Comparison of ENCODE assay signal across 22 cellular contexts in genomic region chr14:104290756-104291122, GRCh38.
DNase-seq lines count a peak whose midpoint lies in the region; ATAC-seq, FAIRE-seq and TF ChIP-seq lines count a peak whose summit lies in the region.
"Had no signal": no experiment of that assay in that cellular context is flagged by ENCODE, and none has a peak within 500 bp of the region (broad histone marks: within the 10 kb centered on the region; RNA-seq: fewer than 3 reads in every experiment).

No MANE protein-coding gene starts in this region.

- intact Hi-C loops in right lobe of liver (cut with DNase I) (no loop called here), HepG2 (cut with micrococcal nuclease; ENCODE audit: unreplicated experiment) (no loop called here)

- no peak for FAIRE-seq in HepG2 (lab: Jason Lieb, UNC)
- FAIRE-seq: K562 had no signal

- BruUV-seq in HepG2 (replicated peaks; lab: Mats Ljungman, UMichigan), result no TSS peak

- H2AFZ ChIP-seq in HepG2 (ENCODE audit: low read length), result no peak overlapping the region
- no peak overlapping the region for H2AFZ ChIP-seq in neural cell (ENCODE audit: low read depth, low read length)

- H3K36me3 Mint-ChIP-seq in glutamatergic neuron (ENCODE audit: unreplicated experiment), result no peaks in the 10 kb centered on the region
- H3K36me3 Mint-ChIP-seq: immature natural killer cell; memory B cell; naive thymus-derived CD8-positive, alpha-beta T cell had no signal

- no peaks in the 10 kb centered on the region for H3K9me2 ChIP-seq in neural cell (ENCODE audit: insufficient read depth, low read length)

- H3K9me3 Mint-ChIP-seq in glutamatergic neuron (ENCODE audit: unreplicated experiment), result peaks cover 13% of the 10 kb centered on the region
- H3K9me3 Mint-ChIP-seq: CD4-positive, alpha-beta T cell; immature natural killer cell had no signal

- no peaks in the 10 kb centered on the region for H3F3A ChIP-seq in neural cell (ENCODE audit: insufficient read depth, low read length, poor library complexity, severe bottlenecking)

- CTCF ChIA-PET in HepG2 (lab: Yijun Ruan, JAX; ENCODE audit: low intra/inter-chr PET ratio, low total read pairs), result no interaction called here

- H3K9me3 ChIP-seq in right lobe of liver (no peaks in the 10 kb centered on the region), HepG2 (ENCODE audit: low read length) (no peaks in the 10 kb centered on the region), neural cell (ENCODE audit: low read length) (no peaks in the 10 kb centered on the region)
- H3K9me3 ChIP-seq: prostate gland, spleen had no signal

- TF ChIP-seq CTCF in right lobe of liver (IDR thresholded peaks at IDR 0.05) (no peak), HepG2 (CRISPR knock-in tag; IDR thresholded peaks at IDR 0.05) (no peak), glutamatergic neuron (IDR thresholded peaks at IDR 0.05; ENCODE audit: partially characterized antibody, unreplicated experiment) (no peak), neural cell (IDR thresholded peaks at IDR 0.05; ENCODE audit: poor library complexity, severe bottlenecking) (no peak)

- no peak overlapping the region for H3K4me3 Mint-ChIP-seq in glutamatergic neuron (ENCODE audit: unreplicated experiment)
- H3K4me3 Mint-ChIP-seq: activated CD4-positive, alpha-beta T cell treated with anti-CD3 and anti-CD28 coated beads, Interleukin-2, amount 10 ng/mL, durations not matched to agents 7 days and 5 days; CD4-positive, alpha-beta T cell; immature natural killer cell; memory B cell; naive thymus-derived CD8-positive, alpha-beta T cell had no signal

- peaks cover 0 to 13% (median 0%) of the 10 kb centered on the region in 4 donors for H3K4me1 ChIP-seq in right lobe of liver
- H3K4me1 ChIP-seq in HepG2 (ENCODE audit: insufficient read depth, low read length), result no peaks in the 10 kb centered on the region
- H3K4me1 ChIP-seq: prostate gland had no signal

- H3K4me2 ChIP-seq in HepG2 (ENCODE audit: low read depth, low read length) (no peak overlapping the region), neural cell (ENCODE audit: low read length) (no peak overlapping the region)

- no peak overlapping the region for H3K27ac ChIP-seq in right lobe of liver
- no peak overlapping the region for H3K27ac ChIP-seq in HepG2 (ENCODE audit: extremely low read length, insufficient read depth, low read length)
- no peak overlapping the region for H3K27ac ChIP-seq in neural cell (ENCODE audit: low read length)
- H3K27ac ChIP-seq: prostate gland, spleen had no signal

- TF ChIP-seq POLR2A in right lobe of liver (IDR thresholded peaks at IDR 0.05) (no peak), HepG2 (IDR thresholded peaks at IDR 0.05; ENCODE audit: insufficient read depth in 1 of 2, low read depth in 2 of 2, low read length in 2 of 2) (no peak)

- no peaks in the 10 kb centered on the region for H4K20me1 ChIP-seq in HepG2 (ENCODE audit: insufficient read depth, low read length)
- no peaks in the 10 kb centered on the region for H4K20me1 ChIP-seq in neural cell (ENCODE audit: insufficient read depth)

- peak overlapping the region; percentile 56 for H3K27ac Mint-ChIP-seq in glutamatergic neuron (ENCODE audit: unreplicated experiment)
- H3K27ac Mint-ChIP-seq: activated CD4-positive, alpha-beta T cell treated with anti-CD3 and anti-CD28 coated beads, Interleukin-2, amount 10 ng/mL, durations not matched to agents 7 days and 5 days; CD4-positive, alpha-beta T cell; immature natural killer cell; memory B cell; naive thymus-derived CD8-positive, alpha-beta T cell had no signal

- 0% methylated on average over 2 of the region's 9 CpGs for WGBS in right lobe of liver (ENCODE audit: insufficient coverage, low coverage, low lambda C conversion rate, missing lambda C conversion rate)
- 18% methylated on average over 4 of the region's 9 CpGs for WGBS in HepG2 (ENCODE audit: low lambda C conversion rate)

- DNase-seq in right lobe of liver, result peak in 2 of 3 donors; percentile 15 to 57
- no peak for DNase-seq in HepG2 (ENCODE audit: low spot score)
- DNase-seq in glutamatergic neuron, result peak; percentile 12
- no peak for DNase-seq in SW480 (ENCODE audit: low spot score)
- no peak for DNase-seq in ACHN
- no peak for DNase-seq in NCI-H526 (lab: John Stamatoyannopoulos, UW)
- DNase-seq: activated CD4-positive, alpha-beta T cell treated with anti-CD3 and anti-CD28 coated beads, Interleukin-2, amount 10 ng/mL, durations not matched to agents 7 days and 5 days; CD4-positive, alpha-beta T cell; DMS79; immature natural killer cell; MV-4-11; NCI-H1694 treated with DMSO at 0.1 percent for 48 hours; NCI-H2227 treated with DMSO at 0.1 percent for 48 hours; NK-92 treated with Interleukin-12 subunit alpha and Interleukin-12 subunit beta, amount 100 ng/mL, for 24 hours; spleen; stimulated activated CD8-positive, alpha-beta memory T cell treated with anti-CD3 and anti-CD28 coated beads, Interleukin-4, amount 100 ng/mL, for 48 hours had no signal

- TF ChIP-seq RAD21 in HepG2 (CRISPR knock-in tag; IDR thresholded peaks at IDR 0.05) (no peak), neural cell (conservative IDR thresholded peaks at IDR 0.05) (no peak)

- ATAC-seq in right lobe of liver (peak in 3 of 4 donors; percentile 6 to 35 (median 9)), HepG2 (no peak), GM19324 (IDR thresholded peaks at IDR 0.05; ENCODE audit: low FRiP score, unreplicated experiment) (no peak)
- ATAC-seq: K562; naive thymus-derived CD8-positive, alpha-beta T cell had no signal

- H3K4me3 ChIP-seq in right lobe of liver (no peak overlapping the region), HepG2 (replicated peaks in 1 of 3; ENCODE audit: insufficient read depth in 1 of 3, low read depth in 2 of 3, low read length in 3 of 3) (no peak overlapping the region), neural cell (ENCODE audit: low read length) (no peak overlapping the region)
- H3K4me3 ChIP-seq: K562, prostate gland, spleen had no signal

- H3K27me3 ChIP-seq in right lobe of liver (no peaks in the 10 kb centered on the region), HepG2 (ENCODE audit: control insufficient read depth in 1 of 2, insufficient read depth in 2 of 2, low read length in 2 of 2) (peaks cover 3 to 10% of the 10 kb centered on the region in 2 experiments; a peak in 2 of 5 replicates), neural cell (ENCODE audit: insufficient read depth, low read depth, low read length) (no peaks in the 10 kb centered on the region)

- in situ Hi-C loops in HepG2 (cut with HindIII; ENCODE audit: extremely low pct_ligation_motif_present, low pct_unique_long_range_greater_than_20kb), result no loop called here
- in situ Hi-C loops in ACHN (cut with HindIII; ENCODE audit: low pct_ligation_motif_present, low pct_unique_long_range_greater_than_20kb, low sequenced_read_pairs), result no loop called here

- TF ChIP-seq EP300 in HepG2 (IDR thresholded peaks at IDR 0.05; ENCODE audit: low read depth in 2 of 2, low read length in 2 of 2) (no peak), HepG2 (CRISPR knock-in tag; IDR thresholded peaks at IDR 0.05; ENCODE audit: borderline replicate concordance) (no peak), neural cell (conservative IDR thresholded peaks at IDR 0.05; ENCODE audit: poor library complexity, severe bottlenecking) (no peak)

- no peaks in the 10 kb centered on the region for H3K79me2 ChIP-seq in HepG2 (ENCODE audit: insufficient read depth, low read length)
- H3K79me2 ChIP-seq in neural cell (replicated peaks; ENCODE audit: insufficient read depth, low read length), result no peaks in the 10 kb centered on the region

- H3K4me1 Mint-ChIP-seq in glutamatergic neuron (ENCODE audit: low read depth, unreplicated experiment), result peaks cover 9% of the 10 kb centered on the region
- H3K4me1 Mint-ChIP-seq: activated CD4-positive, alpha-beta T cell treated with anti-CD3 and anti-CD28 coated beads, Interleukin-2, amount 10 ng/mL, durations not matched to agents 7 days and 5 days; immature natural killer cell; memory B cell had no signal

- H3K9ac ChIP-seq in HepG2 (ENCODE audit: insufficient read depth, low read depth, low read length), result no peak overlapping the region
- H3K9ac ChIP-seq in neural cell (ENCODE audit: low read length), result peak overlapping the region; percentile 40

- no peaks in the 10 kb centered on the region for H3K36me3 ChIP-seq in right lobe of liver
- no peaks in the 10 kb centered on the region for H3K36me3 ChIP-seq in HepG2 (replicated peaks in 1 of 2; ENCODE audit: control insufficient read depth in 1 of 2, insufficient read depth in 2 of 2, low read length in 2 of 2)
- H3K36me3 ChIP-seq in neural cell (ENCODE audit: insufficient read depth, low read length), result no peaks in the 10 kb centered on the region
- H3K36me3 ChIP-seq: prostate gland, spleen had no signal

- POLR2A ChIA-PET in HepG2 (lab: Yijun Ruan, JAX), result no interaction called here

- peaks cover 7% of the 10 kb centered on the region for H3K27me3 Mint-ChIP-seq in glutamatergic neuron (ENCODE audit: unreplicated experiment)
- H3K27me3 Mint-ChIP-seq: activated CD4-positive, alpha-beta T cell treated with anti-CD3 and anti-CD28 coated beads, Interleukin-2, amount 10 ng/mL, durations not matched to agents 7 days and 5 days had no signal

TF ChIP-seq in HepG2, 621 proteins besides CTCF, POLR2A, EP300 and RAD21 (continues in another document):
- no peak for TF ChIP-seq KLF9 (CRISPR knock-in tag; IDR thresholded peaks at IDR 0.05; ENCODE audit: low read depth)
- TF ChIP-seq, protein P1, sequence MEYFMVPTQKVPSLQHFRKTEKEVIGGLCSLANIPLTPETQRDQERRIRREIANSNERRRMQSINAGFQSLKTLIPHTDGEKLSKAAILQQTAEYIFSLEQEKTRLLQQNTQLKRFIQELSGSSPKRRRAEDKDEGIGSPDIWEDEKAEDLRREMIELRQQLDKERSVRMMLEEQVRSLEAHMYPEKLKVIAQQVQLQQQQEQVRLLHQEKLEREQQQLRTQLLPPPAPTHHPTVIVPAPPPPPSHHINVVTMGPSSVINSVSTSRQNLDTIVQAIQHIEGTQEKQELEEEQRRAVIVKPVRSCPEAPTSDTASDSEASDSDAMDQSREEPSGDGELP (IDR thresholded peaks at IDR 0.05; ENCODE audit: borderline replicate concordance, low read depth), result no peak

TF ChIP-seq in neural cell, 6 proteins besides CTCF, POLR2A, EP300 and RAD21:
- no peak for TF ChIP-seq SMC3 (conservative IDR thresholded peaks at IDR 0.05; ENCODE audit: poor library complexity)
- no peak for TF ChIP-seq TAF1 (IDR thresholded peaks at IDR 0.05; ENCODE audit: low read depth)

Comparison
In these comparisons a context has a peak if more than half of its experiments do, and no peak if none do; other contexts are left out.
1. ATAC-seq: peak in right lobe of liver (3 of 4); none in HepG2 (single experiment) and GM19324 (single experiment).
2. DNase-seq: peak in right lobe of liver (2 of 3) and glutamatergic neuron (single experiment); none in HepG2 (single experiment), SW480 (single experiment), ACHN (single experiment) and NCI-H526 (0 of 2).